ENCODE assay signal across 27 cellular contexts in genomic region chr18:7682334-7682733, GRCh38.
"Had no signal": no experiment of that assay in that cellular context is flagged by ENCODE, and none has a peak within 500 bp of the region (broad histone marks: within the 10 kb centered on the region; RNA-seq: fewer than 3 reads in every experiment).

No MANE protein-coding gene starts in this region.

- H3K27ac ChIP-seq: neural progenitor cell, ovary, parathyroid adenoma, psoas muscle, right lobe of liver, sigmoid colon, stomach, thoracic aorta, thyroid gland, tibial nerve, upper lobe of left lung, vagina had no signal

- H3K79me2 ChIP-seq: parathyroid adenoma had no signal

- H3K27ac Mint-ChIP-seq: natural killer cell treated with Interleukin-12 subunit alpha and Interleukin-12 subunit beta and Interleukin-15 and Interleukin-18, amount 100 ng/mL, for 72 hours; neural progenitor cell; progenitor cell of endocrine pancreas; stimulated activated effector memory CD8-positive, alpha-beta T cell treated with anti-CD3 and anti-CD28 coated beads, Interleukin-12 subunit alpha, Interleukin-12 subunit beta, amount 100 ng/mL, for 72 hours; stimulated activated naive B cell treated with anti-CD40 and anti-IgM and Interleukin-4, amounts not matched to agents 10 μg/mL and 1 μg/mL and 100 μg/mL, for 72 hours; stimulated activated naive CD8-positive, alpha-beta T cell treated with anti-CD3 and anti-CD28 coated beads, Interleukin-15, Interleukin-2, amounts not matched to agents 100 ng/mL and 50 ng/mL, for 24 hours had no signal

- H3K27me3 Mint-ChIP-seq: natural killer cell treated with Interleukin-12 subunit alpha and Interleukin-12 subunit beta and Interleukin-15 and Interleukin-18, amount 100 ng/mL, for 72 hours; progenitor cell of endocrine pancreas; stimulated activated naive B cell treated with anti-CD40 and anti-IgM and Interleukin-4, amounts not matched to agents 10 μg/mL and 1 μg/mL and 100 μg/mL, for 72 hours; stimulated activated naive CD8-positive, alpha-beta T cell treated with anti-CD3 and anti-CD28 coated beads, Interleukin-15, Interleukin-2, amounts not matched to agents 100 ng/mL and 50 ng/mL, for 24 hours had no signal

- H3K4me3 ChIP-seq: neural progenitor cell, ovary, psoas muscle, right lobe of liver, sigmoid colon, stomach, thoracic aorta, thyroid gland, tibial nerve, upper lobe of left lung, vagina had no signal

- H3K9me3 ChIP-seq: ovary, psoas muscle, right lobe of liver, sigmoid colon, stomach, thoracic aorta, thyroid gland, tibial nerve, upper lobe of left lung, vagina had no signal

- H3K36me3 ChIP-seq: neural progenitor cell, ovary, right lobe of liver, sigmoid colon, stomach, thoracic aorta, thyroid gland, tibial nerve, upper lobe of left lung, vagina had no signal

- H2AFZ ChIP-seq: neural progenitor cell, parathyroid adenoma had no signal

- ATAC-seq: natural killer cell treated with Interleukin-12 subunit alpha and Interleukin-12 subunit beta and Interleukin-15 and Interleukin-18, amount 100 ng/mL, for 72 hours; psoas muscle; right cardiac atrium; stimulated activated effector memory CD8-positive, alpha-beta T cell treated with anti-CD3 and anti-CD28 coated beads, Interleukin-12 subunit alpha, Interleukin-12 subunit beta, amount 100 ng/mL, for 72 hours; stimulated activated naive B cell treated with anti-CD40 and anti-IgM and Interleukin-4, amounts not matched to agents 10 μg/mL and 1 μg/mL and 100 μg/mL, for 72 hours had no signal

- H3K27me3 ChIP-seq: neural progenitor cell, ovary, right lobe of liver, sigmoid colon, stomach, thyroid gland, tibial nerve, upper lobe of left lung, vagina had no signal

- H3K4me3 Mint-ChIP-seq: natural killer cell treated with Interleukin-12 subunit alpha and Interleukin-12 subunit beta and Interleukin-15 and Interleukin-18, amount 100 ng/mL, for 72 hours; neural progenitor cell; stimulated activated effector memory CD8-positive, alpha-beta T cell treated with anti-CD3 and anti-CD28 coated beads, Interleukin-12 subunit alpha, Interleukin-12 subunit beta, amount 100 ng/mL, for 72 hours; stimulated activated naive B cell treated with anti-CD40 and anti-IgM and Interleukin-4, amounts not matched to agents 10 μg/mL and 1 μg/mL and 100 μg/mL, for 72 hours; stimulated activated naive CD8-positive, alpha-beta T cell treated with anti-CD3 and anti-CD28 coated beads, Interleukin-15, Interleukin-2, amounts not matched to agents 100 ng/mL and 50 ng/mL, for 24 hours had no signal

- H3K36me3 Mint-ChIP-seq: natural killer cell treated with Interleukin-12 subunit alpha and Interleukin-12 subunit beta and Interleukin-15 and Interleukin-18, amount 100 ng/mL, for 72 hours; neural progenitor cell; stimulated activated effector memory CD8-positive, alpha-beta T cell treated with anti-CD3 and anti-CD28 coated beads, Interleukin-12 subunit alpha, Interleukin-12 subunit beta, amount 100 ng/mL, for 72 hours; stimulated activated naive B cell treated with anti-CD40 and anti-IgM and Interleukin-4, amounts not matched to agents 10 μg/mL and 1 μg/mL and 100 μg/mL, for 72 hours had no signal

- H3K9ac ChIP-seq: neural progenitor cell, parathyroid adenoma had no signal

- H3K4me1 ChIP-seq: neural progenitor cell, right lobe of liver, vagina had no signal

- H3K4me1 Mint-ChIP-seq: stimulated activated effector memory CD8-positive, alpha-beta T cell treated with anti-CD3 and anti-CD28 coated beads, Interleukin-12 subunit alpha, Interleukin-12 subunit beta, amount 100 ng/mL, for 72 hours; stimulated activated naive B cell treated with anti-CD40 and anti-IgM and Interleukin-4, amounts not matched to agents 10 μg/mL and 1 μg/mL and 100 μg/mL, for 72 hours had no signal

- DNase-seq: occipital lobe; ovary; posterior cingulate gyrus; psoas muscle; right cardiac atrium; right lobe of liver; sigmoid colon; small intestine; stimulated activated CD4-positive, alpha-beta T cell treated with anti-CD3 and anti-CD28 coated beads, Interleukin-15, amount 100 ng/mL, for 24 hours; stimulated activated CD4-positive, alpha-beta T cell treated with anti-CD3 and anti-CD28 coated beads, Interleukin-2, amount 100 ng/mL, for 24 hours; stimulated activated CD4-positive, alpha-beta T cell treated with anti-CD3 and anti-CD28 coated beads, Interleukin-2, amount 100 ng/mL, for 48 hours; stimulated activated CD4-positive, alpha-beta T cell treated with anti-CD3 and anti-CD28 coated beads, Interleukin-4, amount 100 ng/mL, for 24 hours; stimulated activated naive B cell treated with anti-CD40 and anti-IgM and Interleukin-4, amounts not matched to agents 10 μg/mL and 1 μg/mL and 100 μg/mL, for 72 hours; stimulated activated naive CD4-positive, alpha-beta T cell treated with Interleukin-2 at 50 U/mL for 16 hours; stomach; thyroid gland; trophoblast cell; upper lobe of left lung had no signal

- H3K4me2 ChIP-seq: neural progenitor cell had no signal

- H3K9me3 Mint-ChIP-seq: natural killer cell treated with Interleukin-12 subunit alpha and Interleukin-12 subunit beta and Interleukin-15 and Interleukin-18, amount 100 ng/mL, for 72 hours; neural progenitor cell; stimulated activated effector memory CD8-positive, alpha-beta T cell treated with anti-CD3 and anti-CD28 coated beads, Interleukin-12 subunit alpha, Interleukin-12 subunit beta, amount 100 ng/mL, for 72 hours; stimulated activated naive CD8-positive, alpha-beta T cell treated with anti-CD3 and anti-CD28 coated beads, Interleukin-15, Interleukin-2, amounts not matched to agents 100 ng/mL and 50 ng/mL, for 24 hours had no signal
